ENCODE assay signal across 11 cellular contexts in the genomic region with DNA sequence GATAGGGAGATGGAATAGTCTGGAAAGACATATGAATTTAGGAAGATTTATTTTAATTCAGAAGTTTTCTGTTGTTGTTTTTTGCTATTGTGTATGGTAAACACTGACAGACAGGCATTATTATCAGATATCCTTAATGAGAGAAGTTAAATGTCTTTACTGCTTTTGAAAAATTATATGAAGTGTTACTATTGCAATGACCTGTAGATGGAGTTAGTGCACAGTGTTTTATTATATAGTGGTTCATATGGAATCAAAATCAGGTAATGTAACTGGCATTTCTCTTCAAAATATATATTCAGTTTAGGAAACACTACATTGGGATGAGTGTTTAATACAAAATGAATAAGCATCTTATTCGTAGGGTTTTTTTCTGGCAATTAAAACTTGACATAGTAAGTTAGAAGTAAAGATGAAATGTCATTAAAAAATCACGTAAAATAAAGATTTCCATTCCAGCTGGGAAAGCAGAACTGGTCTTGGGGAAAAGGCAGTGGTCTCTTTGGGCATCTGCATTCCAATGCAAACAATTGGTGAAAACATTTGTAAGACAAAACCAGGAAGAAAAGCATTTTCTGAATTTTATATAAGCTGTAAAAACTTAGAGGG. TPM values are rescaled to one million over a fixed set of nuclear protein-coding genes. Genes with fewer than 3 reads are reported as not detected.
DNase-seq lines count a peak whose midpoint lies in the region; ATAC-seq and TF ChIP-seq lines count a peak whose summit lies in the region.
"Had no signal": no experiment of that assay in that cellular context is flagged by ENCODE, and none has a peak within 500 bp of the region (broad histone marks: within the 10 kb centered on the region; RNA-seq: fewer than 3 reads in every experiment).

No MANE protein-coding gene starts in this region.

- H3K4me3 ChIP-seq in choroid plexus epithelial cell (ENCODE audit: low read depth, low read length) (no peak overlapping the region), smooth muscle cell (no peak overlapping the region)
- H3K4me3 ChIP-seq: BLaER1 treated with 17β-estradiol and CSF1 and Interleukin-3, amounts not matched to agents 10 nM and 100 nM; colonic mucosa had no signal

- peaks cover 5% of the 10 kb centered on the region for H3K4me1 ChIP-seq in smooth muscle cell (ENCODE audit: low read depth)
- H3K4me1 ChIP-seq: BLaER1 treated with 17β-estradiol and CSF1 and Interleukin-3, amounts not matched to agents 10 nM and 100 nM; colonic mucosa had no signal

- no peaks in the 10 kb centered on the region for H3K79me2 ChIP-seq in smooth muscle cell (ENCODE audit: low read depth)

- DNase-seq in SIG-M5 treated with dmso at 0.1 percent for 504 hours (lab: John Stamatoyannopoulos, UW; ENCODE audit: unreplicated experiment): peak; percentile 13
- DNase-seq in SIG-M5 (lab: John Stamatoyannopoulos, UW): no peak
- peak; percentile 9 for DNase-seq in NCI-H69 (lab: John Stamatoyannopoulos, UW)
- peak; percentile 5 for DNase-seq in choroid plexus epithelial cell (ENCODE audit: low read depth)
- DNase-seq in smooth muscle cell (lab: John Stamatoyannopoulos, UW; ENCODE audit: unreplicated experiment): no peak
- DNase-seq in NCI-H510A (lab: John Stamatoyannopoulos, UW): no peak
- no peak for DNase-seq in NCI-H2029 treated with DMSO at 0.1 percent for 48 hours (lab: John Stamatoyannopoulos, UW)
- DNase-seq: colonic mucosa, hippocampal formation had no signal

- no peak overlapping the region for H3K27ac ChIP-seq in smooth muscle cell (ENCODE audit: low read depth)
- H3K27ac ChIP-seq: BLaER1 treated with 17β-estradiol and CSF1 and Interleukin-3, amounts not matched to agents 10 nM and 100 nM; colonic mucosa had no signal

- 41% methylated on average over 2 of the region's 2 CpGs for WGBS in smooth muscle cell (ENCODE audit: low lambda C conversion rate)

- no peaks in the 10 kb centered on the region for H3K9me3 ChIP-seq in smooth muscle cell (replicated peaks; ENCODE audit: low read depth)
- H3K9me3 ChIP-seq: BLaER1 treated with 17β-estradiol and CSF1 and Interleukin-3, amounts not matched to agents 10 nM and 100 nM; colonic mucosa had no signal

- no peaks in the 10 kb centered on the region for H3F3A ChIP-seq in smooth muscle cell (ENCODE audit: low read depth)

- no peaks in the 10 kb centered on the region for H4K20me1 ChIP-seq in smooth muscle cell (ENCODE audit: low read depth)
- H4K20me1 ChIP-seq: BLaER1 treated with 17β-estradiol and CSF1 and Interleukin-3, amounts not matched to agents 10 nM and 100 nM had no signal

- no peak overlapping the region for H3K4me2 ChIP-seq in smooth muscle cell
- H3K4me2 ChIP-seq: BLaER1 treated with 17β-estradiol and CSF1 and Interleukin-3, amounts not matched to agents 10 nM and 100 nM had no signal

- no peak overlapping the region for H3K9ac ChIP-seq in smooth muscle cell (ENCODE audit: low read depth)
- H3K9ac ChIP-seq: BLaER1 treated with 17β-estradiol and CSF1 and Interleukin-3, amounts not matched to agents 10 nM and 100 nM had no signal

- TF ChIP-seq CTCF in choroid plexus epithelial cell (conservative IDR thresholded peaks at IDR 0.05; ENCODE audit: low read depth, low read length) (peak; percentile 33), smooth muscle cell (IDR thresholded peaks at IDR 0.05; ENCODE audit: borderline replicate concordance, insufficient read depth, poor library complexity, severe bottlenecking) (peak; percentile 42)

- no peak overlapping the region for H2AFZ ChIP-seq in smooth muscle cell (ENCODE audit: low read depth)

- peaks cover 43% of the 10 kb centered on the region for H3K27me3 ChIP-seq in smooth muscle cell (ENCODE audit: low read depth)
- H3K27me3 ChIP-seq: BLaER1 treated with 17β-estradiol and CSF1 and Interleukin-3, amounts not matched to agents 10 nM and 100 nM had no signal

- no peaks in the 10 kb centered on the region for H3K36me3 ChIP-seq in smooth muscle cell (ENCODE audit: low read depth)
- H3K36me3 ChIP-seq: BLaER1 treated with 17β-estradiol and CSF1 and Interleukin-3, amounts not matched to agents 10 nM and 100 nM; colonic mucosa had no signal

- no peak for ATAC-seq in GM21447 (IDR thresholded peaks at IDR 0.05; ENCODE audit: unreplicated experiment)

RNA-seq across cellular contexts. Expression of gene GABRA1, which starts 3.9 kb away (rescaled TPM):
- total RNA-seq in smooth muscle cell: not detected in 2 replicates
- 0.11 and 0.22 TPM in 2 replicates for polyA plus RNA-seq in smooth muscle cell
- total RNA-seq: colonic mucosa had no signal

Comparison
In these comparisons a context has a peak if more than half of its experiments do, and no peak if none do; other contexts are left out.
1. DNase-seq: peak in SIG-M5 treated with dmso at 0.1 percent for 504 hours (single experiment), NCI-H69 (single experiment) and choroid plexus epithelial cell (single experiment); none in SIG-M5 (single experiment), smooth muscle cell (single experiment), NCI-H510A (single experiment) and NCI-H2029 treated with DMSO at 0.1 percent for 48 hours (single experiment).